In genomic region chr19:912181-913079, GRCh38 we compare ENCODE assay signal across 9 cellular contexts. TPM values are rescaled to one million over a fixed set of nuclear protein-coding genes. Genes with fewer than 3 reads are reported as not detected.
A peak's percentile ranks its signal among the peaks of the same experiment; 100 is the strongest.
DNase-seq lines count a peak whose midpoint lies in the region; ATAC-seq and TF ChIP-seq lines count a peak whose summit lies in the region.
"Had no signal": no experiment of that assay in that cellular context is flagged by ENCODE, and none has a peak within 500 bp of the region (broad histone marks: within the 10 kb centered on the region; RNA-seq: fewer than 3 reads in every experiment).

No MANE protein-coding gene starts in this region.

- H4K20me1 ChIP-seq in DND-41 (ENCODE audit: insufficient read depth, low read length) (peaks cover 7% of the 10 kb centered on the region), Karpas-422 (ENCODE audit: insufficient read depth, low read depth, low read length) (no peaks in the 10 kb centered on the region), mammary epithelial cell (ENCODE audit: insufficient read depth, low read length) (no peaks in the 10 kb centered on the region)

- peaks cover 3% of the 10 kb centered on the region for H3K27me3 Mint-ChIP-seq in mesothelial cell of epicardium (ENCODE audit: low read depth)

- H3K4me1 Mint-ChIP-seq in mesothelial cell of epicardium = peaks cover 2% of the 10 kb centered on the region

- H3K4me1 ChIP-seq in DND-41 (ENCODE audit: insufficient read depth, low read length) = peaks cover 11% of the 10 kb centered on the region
- H3K4me1 ChIP-seq in Karpas-422 (ENCODE audit: low read length) = peaks cover 17% of the 10 kb centered on the region
- peaks cover 24% of the 10 kb centered on the region for H3K4me1 ChIP-seq in mammary epithelial cell (ENCODE audit: insufficient read depth, low read length)
- H3K4me1 ChIP-seq in vagina = peaks cover 27% of the 10 kb centered on the region

- H3K4me2 ChIP-seq in DND-41 (ENCODE audit: insufficient read depth, low read length) = peak overlapping the region; percentile 82
- H3K4me2 ChIP-seq in Karpas-422 (ENCODE audit: low read depth, low read length, poor library complexity, severe bottlenecking) = peak overlapping the region; percentile 84
- H3K4me2 ChIP-seq in mammary epithelial cell (ENCODE audit: insufficient read depth, low read depth, low read length) = peak overlapping the region; percentile 57

- in situ Hi-C loops in mammary epithelial cell (cut with MboI; ENCODE audit: low sequenced_read_pairs in 2 of 2) = no loop called here

- H3K9me3 Mint-ChIP-seq in mesothelial cell of epicardium = no peaks in the 10 kb centered on the region

- H2AFZ ChIP-seq in DND-41 (ENCODE audit: low read depth, low read length) (peak overlapping the region; percentile 90), Karpas-422 (ENCODE audit: low read length) (no peak overlapping the region), mammary epithelial cell (ENCODE audit: low read depth, low read length) (peak overlapping the region; percentile 97)

- H3K9me3 ChIP-seq in DND-41 (ENCODE audit: insufficient read depth, low read length, severe bottlenecking) (no peaks in the 10 kb centered on the region), Karpas-422 (ENCODE audit: low read length) (no peaks in the 10 kb centered on the region), mammary epithelial cell (replicated peaks; ENCODE audit: insufficient read depth, low read length) (no peaks in the 10 kb centered on the region), vagina (no peaks in the 10 kb centered on the region)

- H3K27me3 ChIP-seq in DND-41 (ENCODE audit: insufficient read depth, low read length, poor library complexity) = no peaks in the 10 kb centered on the region
- H3K27me3 ChIP-seq in Karpas-422 (ENCODE audit: low read length) = no peaks in the 10 kb centered on the region
- H3K27me3 ChIP-seq in mammary epithelial cell (ENCODE audit: insufficient read depth, low read length) = peaks cover 6% of the 10 kb centered on the region
- peaks cover 2% of the 10 kb centered on the region for H3K27me3 ChIP-seq in vagina

- DNase-seq in DND-41 (no peak), Karpas-422 (peak; percentile 61), mammary epithelial cell (peak; percentile 36), mesothelial cell of epicardium (ENCODE audit: low spot score in 2 of 2, unreplicated experiment in 2 of 2) (no peak), vagina (ENCODE audit: extremely low spot score in 2 of 2) (no peak), NCI-H2081 treated with DMSO at 0.1 percent for 48 hours (lab: John Stamatoyannopoulos, UW) (no peak), NOMO-1 (lab: John Stamatoyannopoulos, UW; ENCODE audit: unreplicated experiment in 2 of 2) (no peak), putamen (ENCODE audit: low spot score) (no peak)

- BruUV-seq in mammary epithelial cell (replicated peaks; lab: Mats Ljungman, UMichigan) = no TSS peak

- H3K4me3 ChIP-seq in DND-41 (ENCODE audit: low read depth in 1 of 2, low read length in 2 of 2) = peak overlapping the region; percentile 66 to 83; a peak in 3 of 4 replicates
- peak overlapping the region; percentile 89 for H3K4me3 ChIP-seq in Karpas-422 (ENCODE audit: low read length)
- peak overlapping the region; percentile 69 to 94 (median 88) for H3K4me3 ChIP-seq in mammary epithelial cell (replicated peaks in 1 of 3; ENCODE audit: insufficient read depth in 1 of 3, low read depth in 2 of 3, low read length in 3 of 3)
- H3K4me3 ChIP-seq in vagina = peak overlapping the region; percentile 75 to 92

- H3K9ac ChIP-seq in DND-41 (ENCODE audit: low read depth, low read length) (peak overlapping the region; percentile 91), Karpas-422 (ENCODE audit: low read length) (peak overlapping the region; percentile 93), mammary epithelial cell (ENCODE audit: insufficient read depth, low read length) (peak overlapping the region; percentile 69)

- dilution Hi-C loops in mammary epithelial cell (cut with HindIII; ENCODE audit: low sequenced_read_pairs) = no loop called here

- peak; percentile 17; the same call in 1 of the 3 replicates for ATAC-seq in DND-41 (ENCODE audit: insufficient read depth, low read depth)

- H3K36me3 ChIP-seq in DND-41 (ENCODE audit: insufficient read depth, low read length) = no peaks in the 10 kb centered on the region; the same call in 1 of the 2 replicates
- H3K36me3 ChIP-seq in Karpas-422 (ENCODE audit: insufficient read depth, low read length) = no peaks in the 10 kb centered on the region
- H3K36me3 ChIP-seq in mammary epithelial cell (ENCODE audit: insufficient read depth, low read length) = no peaks in the 10 kb centered on the region
- H3K36me3 ChIP-seq in vagina = no peaks in the 10 kb centered on the region

- H3K79me2 ChIP-seq in DND-41 (ENCODE audit: insufficient read depth, low read length) (peaks cover 44% of the 10 kb centered on the region), Karpas-422 (ENCODE audit: low read length) (peaks cover 40% of the 10 kb centered on the region), mammary epithelial cell (ENCODE audit: insufficient read depth, low read length) (peaks cover 48% of the 10 kb centered on the region)

- CTCF ChIA-PET in mammary epithelial cell (lab: Charles Lee; ENCODE audit: low non-redundant PET) = no interaction called here

- TF ChIP-seq POLR2A in vagina (IDR thresholded peaks at IDR 0.05) = no peak

- H3K27ac ChIP-seq in DND-41 (ENCODE audit: low read length) = peak overlapping the region; percentile 83
- H3K27ac ChIP-seq in Karpas-422 (ENCODE audit: low read length) = peak overlapping the region; percentile 49; the same call in 1 of the 2 replicates
- no peak overlapping the region for H3K27ac ChIP-seq in mammary epithelial cell (ENCODE audit: insufficient read depth, low read depth, low read length)
- peak overlapping the region; percentile 70 for H3K27ac ChIP-seq in vagina

- no peak for TF ChIP-seq CTCF in DND-41 (IDR thresholded peaks at IDR 0.05; ENCODE audit: borderline replicate concordance, extremely low read depth, low read length, poor library complexity, severe bottlenecking)
- TF ChIP-seq CTCF in mammary epithelial cell (conservative IDR thresholded peaks at IDR 0.05 in 1 of 2, IDR thresholded peaks at IDR 0.05 in 1 of 2; ENCODE audit: extremely low read depth in 1 of 2, insufficient read depth in 1 of 2, low read depth in 1 of 2, low read length in 2 of 2) = no peak
- TF ChIP-seq CTCF in mesothelial cell of epicardium (IDR thresholded peaks at IDR 0.05; ENCODE audit: unreplicated experiment) = no peak
- TF ChIP-seq CTCF in vagina (IDR thresholded peaks at IDR 0.05) = no peak

- no peak overlapping the region for H3K27ac Mint-ChIP-seq in mesothelial cell of epicardium

- no CpG with 5 or more reads among the region's 69 CpGs for WGBS in mammary epithelial cell (ENCODE audit: low coverage, missing lambda C conversion rate)

- H3K36me3 Mint-ChIP-seq in mesothelial cell of epicardium = peaks cover 2% of the 10 kb centered on the region

- no peaks in the 10 kb centered on the region for H3K9me2 ChIP-seq in Karpas-422 (replicated peaks; ENCODE audit: insufficient read depth, low read length)

- intact Hi-C loops in mammary epithelial cell (cut with micrococcal nuclease) = loop anchor here (1.0 kb wide), 1 partner anchor 55 kb away; no protein-coding TSS in a partner anchor
- intact Hi-C loops in vagina (cut with DNase I) = no loop called here

- peak overlapping the region; percentile 78 for H3K4me3 Mint-ChIP-seq in mesothelial cell of epicardium

RNA-seq across cellular contexts. Expression of gene R3HDM4, which starts 0.6 kb away (rescaled TPM):
- total RNA-seq in Karpas-422 (2014; rRNA removed; shearing (Covaris generic); ENCODE audit: low replicate concordance) = 41.9 and 43.8 TPM in 2 replicates
- total RNA-seq in mammary epithelial cell (10 to 100 TPM; 39.3 to 53.1 TPM), mesothelial cell of epicardium (47.4 to 50.5 TPM (median 49.5 TPM) in 3 replicates), vagina (41.3 TPM)
- polyA plus RNA-seq in mammary epithelial cell = 40.1 TPM
- 24.4 TPM for polyA minus RNA-seq in mammary epithelial cell

RNA-seq across cellular contexts. Expression of gene KISS1R, which starts 4.7 kb away (rescaled TPM):
- total RNA-seq in Karpas-422 (2014; rRNA removed; shearing (Covaris generic); ENCODE audit: low replicate concordance) = not detected in 2 replicates
- total RNA-seq in mammary epithelial cell (not detected), mesothelial cell of epicardium (1.0 to 1.5 TPM (median 1.1 TPM) in 3 replicates), vagina (not detected)
- polyA plus RNA-seq in mammary epithelial cell = 0.05 TPM
- not detected for polyA minus RNA-seq in mammary epithelial cell
- total RNA-seq: HT1080 had no signal

RNA-seq across cellular contexts. Expression of gene ARID3A, which starts 13.4 kb away (rescaled TPM):
- 2.0 and 4.6 TPM in 2 replicates for total RNA-seq in Karpas-422 (2014; rRNA removed; shearing (Covaris generic); ENCODE audit: low replicate concordance)
- total RNA-seq in mammary epithelial cell (10 to 100 TPM in 1 of 2 donors, 1 to 10 TPM in 1; 8.2 to 17.4 TPM), mesothelial cell of epicardium (65.9 to 72.4 TPM (median 70.6 TPM) in 3 replicates), vagina (10.3 TPM)
- polyA plus RNA-seq in mammary epithelial cell = 6.8 TPM
- 2.6 TPM for polyA minus RNA-seq in mammary epithelial cell

RNA-seq across cellular contexts. Expression of gene RNU6-9, which starts 19.1 kb away (rescaled TPM):
- total RNA-seq in Karpas-422 (2014; rRNA removed; shearing (Covaris generic); ENCODE audit: low replicate concordance) = not detected in 2 replicates
- not detected for total RNA-seq in mammary epithelial cell
- polyA plus RNA-seq in mammary epithelial cell = not detected
- polyA minus RNA-seq in mammary epithelial cell = not detected
- not detected in 3 replicates for total RNA-seq in mesothelial cell of epicardium
- total RNA-seq in vagina = not detected
- total RNA-seq: HT1080 had no signal

RNA-seq across cellular contexts. Expression of gene MED16, which starts 19.4 kb away (rescaled TPM):
- 10.8 and 14.1 TPM in 2 replicates for total RNA-seq in Karpas-422 (2014; rRNA removed; shearing (Covaris generic); ENCODE audit: low replicate concordance)
- 10 to 100 TPM; 22.5 to 36.1 TPM for total RNA-seq in mammary epithelial cell
- polyA plus RNA-seq in mammary epithelial cell = 21.7 TPM
- 15.7 TPM for polyA minus RNA-seq in mammary epithelial cell
- 79.8 to 87.8 TPM (median 80.0 TPM) in 3 replicates for total RNA-seq in mesothelial cell of epicardium
- 46.9 TPM for total RNA-seq in vagina

Comparison
In these comparisons a context has a peak if more than half of its experiments do, and no peak if none do; other contexts are left out.
1. DNase-seq: peak in Karpas-422 (single experiment) and mammary epithelial cell (single experiment); none in DND-41 (single experiment), mesothelial cell of epicardium (0 of 2), vagina (0 of 2), NCI-H2081 treated with DMSO at 0.1 percent for 48 hours (single experiment), NOMO-1 (0 of 2) and putamen (single experiment).
2. Peak in every context shown above with its lines, with median percentiles within 50 percentile points of each other: H3K4me2 ChIP-seq, H3K4me3 ChIP-seq and H3K9ac ChIP-seq.